Comparison of ENCODE assay signal across 8 cellular contexts in the genomic region with DNA sequence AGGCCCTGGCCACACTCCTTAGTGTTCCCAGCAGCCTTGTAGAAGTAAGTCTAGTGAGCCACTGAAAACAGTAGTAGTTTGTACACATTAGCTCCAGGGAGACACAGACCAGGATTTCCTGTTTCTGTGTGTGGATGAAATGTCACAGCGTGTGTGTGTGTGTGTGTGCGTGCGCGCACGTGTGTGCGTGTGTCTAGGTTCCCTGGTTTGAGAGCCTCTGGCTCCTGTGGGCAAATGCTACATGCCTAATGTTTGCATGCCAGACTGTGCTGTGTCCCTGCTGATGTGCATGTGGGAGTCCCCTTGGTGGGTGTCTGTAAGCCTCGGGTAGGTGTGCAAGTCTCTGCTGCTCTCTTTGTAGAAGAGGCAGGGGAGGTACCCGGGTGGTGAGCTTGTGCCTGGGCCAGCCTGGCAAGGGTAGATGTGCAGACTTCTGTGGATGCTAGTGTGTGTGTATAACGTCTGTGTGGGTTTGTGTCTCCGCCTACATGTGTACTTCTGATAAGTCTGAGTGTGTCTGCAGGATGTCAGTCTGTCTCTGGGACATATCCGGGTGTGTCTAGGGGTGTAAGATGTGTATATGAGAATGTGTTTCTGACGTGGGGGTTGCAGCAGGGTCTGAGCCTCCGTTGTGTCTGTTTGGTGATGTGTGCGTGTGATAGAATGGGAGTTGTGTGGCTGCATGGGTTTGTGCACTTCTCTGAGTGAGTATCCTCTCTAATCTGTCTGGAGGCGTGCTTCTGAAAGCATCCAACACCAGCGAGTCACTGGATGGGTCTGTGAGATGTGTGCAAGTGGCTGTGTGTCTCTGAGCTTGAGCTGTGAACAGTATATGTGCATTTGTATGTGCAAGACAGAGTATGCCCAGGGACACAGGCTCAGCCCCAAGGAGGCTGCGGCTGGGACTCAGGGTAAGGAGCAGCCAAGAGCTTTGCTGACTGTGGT. TPM values are rescaled to one million over a fixed set of nuclear protein-coding genes. Genes with fewer than 3 reads are reported as not detected.
A peak's percentile ranks its signal among the peaks of the same experiment; 100 is the strongest.
DNase-seq lines count a peak whose midpoint lies in the region; ATAC-seq, FAIRE-seq and TF ChIP-seq lines count a peak whose summit lies in the region.

No MANE protein-coding gene starts in this region.

- TF ChIP-seq CTCF in OCI-LY1 (IDR thresholded peaks at IDR 0.05; ENCODE audit: low read length): no peak
- TF ChIP-seq CTCF in K562 (IDR thresholded peaks at IDR 0.05 in 2 of 3, conservative IDR thresholded peaks at IDR 0.05 in 1 of 3; ENCODE audit: insufficient read depth in 2 of 3, low read depth in 1 of 3, low read length in 3 of 3): no peak

- H3K36me3 ChIP-seq in BLaER1 (peaks cover 80% of the 10 kb centered on the region), OCI-LY1 (ENCODE audit: insufficient read depth, low read length) (no peaks in the 10 kb centered on the region), K562 (ENCODE audit: control insufficient read depth, insufficient read depth, low read length) (peaks cover 54% of the 10 kb centered on the region), mesodermal cell (ENCODE audit: control insufficient read depth, insufficient read depth, low read length) (peaks cover 55% of the 10 kb centered on the region)

- in situ Hi-C loops in K562 (cut with MboI): no loop called here

- H3K9me1 ChIP-seq in K562 (ENCODE audit: control insufficient read depth, insufficient read depth, low read length): no peaks in the 10 kb centered on the region

- WGBS in K562 (ENCODE audit: insufficient coverage, low coverage, missing lambda C conversion rate): 73% methylated on average over 16 of the region's 17 CpGs
- WGBS in mesodermal cell (ENCODE audit: insufficient coverage in 2 of 2), 2 experiments: 87 to 89% methylated on average over 13 to 16 of the region's 17 CpGs

- no peaks in the 10 kb centered on the region for H3F3A ChIP-seq in OCI-LY1 (ENCODE audit: insufficient read depth, low read length)

- H3K9me2 ChIP-seq in OCI-LY1 (ENCODE audit: low read depth, low read length): no peaks in the 10 kb centered on the region

- DNase-seq in K562 (ENCODE audit: extremely low read depth in 1 of 4, low spot score in 3 of 4): no peak
- DNase-seq in activated gamma-delta T cell (lab: John Stamatoyannopoulos, UW): no peak
- no peak for DNase-seq in NCI-H1436 treated with DMSO at 0.1 percent for 48 hours (lab: John Stamatoyannopoulos, UW)

- TF ChIP-seq POLR2A in K562 (conservative IDR thresholded peaks at IDR 0.05): no peak

- TF ChIP-seq EP300 in K562 (IDR thresholded peaks at IDR 0.05; ENCODE audit: low read length): no peak

- TF ChIP-seq RAD21 in K562 (CRISPR knock-in tag; conservative IDR thresholded peaks at IDR 0.05 in 1 of 2, IDR thresholded peaks at IDR 0.05 in 1 of 2): no peak

- no peaks in the 10 kb centered on the region for H3K27me3 ChIP-seq in BLaER1
- no peaks in the 10 kb centered on the region for H3K27me3 ChIP-seq in OCI-LY1 (ENCODE audit: insufficient read depth, low read length)
- H3K27me3 ChIP-seq in K562 (ENCODE audit: control insufficient read depth in 2 of 2, insufficient read depth in 2 of 2, low read length in 2 of 2): no peaks in the 10 kb centered on the region

- peaks cover 3% of the 10 kb centered on the region; the same call in 1 of the 2 replicates for H3K9me3 ChIP-seq in BLaER1
- no peaks in the 10 kb centered on the region for H3K9me3 ChIP-seq in OCI-LY1 (ENCODE audit: low read length)
- no peaks in the 10 kb centered on the region for H3K9me3 ChIP-seq in K562 (replicated peaks; ENCODE audit: control insufficient read depth, insufficient read depth, low read depth, low read length)
- H3K9me3 ChIP-seq in mesodermal cell (ENCODE audit: control insufficient read depth, low read length): no peaks in the 10 kb centered on the region

- ATAC-seq in K562: no peak
- no peak for ATAC-seq in GM21737 (IDR thresholded peaks at IDR 0.05; ENCODE audit: unreplicated experiment)
- ATAC-seq in GM21447 (IDR thresholded peaks at IDR 0.05; ENCODE audit: unreplicated experiment): no peak

- H2AFZ ChIP-seq in OCI-LY1 (ENCODE audit: low read length) (no peak overlapping the region), K562 (ENCODE audit: low read depth, low read length) (no peak overlapping the region)

- no peaks in the 10 kb centered on the region for H3K79me2 ChIP-seq in OCI-LY1 (ENCODE audit: insufficient read depth, low read length)
- H3K79me2 ChIP-seq in K562 (ENCODE audit: control insufficient read depth, insufficient read depth, low read length): peaks cover 92% of the 10 kb centered on the region

- H4K20me1 ChIP-seq in BLaER1: peaks cover 99% of the 10 kb centered on the region
- no peaks in the 10 kb centered on the region for H4K20me1 ChIP-seq in OCI-LY1 (ENCODE audit: insufficient read depth, low read length)
- 0 out of 2 replicates have a peak, but pooled peaks cover 15% of the 10 kb centered on the region for H4K20me1 ChIP-seq in K562 (replicated peaks; ENCODE audit: control insufficient read depth, insufficient read depth, low read length)

- no TSS peak for BruUV-seq in K562 (replicated peaks; lab: Mats Ljungman, UMichigan)

- H3K4me2 ChIP-seq in BLaER1 (peak overlapping the region; percentile 71), OCI-LY1 (ENCODE audit: low read length) (peak overlapping the region; percentile 17; the same call in 1 of the 2 replicates), K562 (ENCODE audit: insufficient read depth, low read length) (no peak overlapping the region)

- intact Hi-C loops in K562 (cut with micrococcal nuclease): no loop called here

- POLR2A ChIA-PET in K562 (lab: Yijun Ruan, JAX): interaction anchor here (2.7 to 10.6 kb wide), 2 partner anchors 9 to 14 kb away, joined by 14 to 65 read pairs; no protein-coding TSS in a partner anchor

- CTCF ChIA-PET in K562 (lab: Yijun Ruan, JAX; ENCODE audit: low intra/inter-chr PET ratio): no interaction called here

- peak overlapping the region; percentile 69 for H3K27ac ChIP-seq in BLaER1
- no peak overlapping the region for H3K27ac ChIP-seq in OCI-LY1 (ENCODE audit: low read depth, low read length, poor library complexity, severe bottlenecking)
- no peak overlapping the region for H3K27ac ChIP-seq in K562 (ENCODE audit: extremely low read depth, low read depth, low read length)
- peak overlapping the region; percentile 23 for H3K27ac ChIP-seq in mesodermal cell (ENCODE audit: low read depth, low read length, severe bottlenecking)

- H3K4me3 ChIP-seq in BLaER1 (no peak overlapping the region), OCI-LY1 (ENCODE audit: low read depth, low read length, poor library complexity, severe bottlenecking) (no peak overlapping the region), K562 (no peak overlapping the region), mesodermal cell (ENCODE audit: extremely low read depth, insufficient read depth, low read length, poor library complexity, severe bottlenecking) (no peak overlapping the region)

- H3K9ac ChIP-seq in BLaER1 (peak overlapping the region; percentile 2; the same call in 1 of the 2 replicates), OCI-LY1 (ENCODE audit: low read length) (no peak overlapping the region), K562 (ENCODE audit: insufficient read depth in 1 of 2, low read depth in 2 of 2, low read length in 2 of 2) (peak overlapping the region in 1 of 2 experiments; percentile 61; a peak in 1 of 4 replicates)

- H3K4me1 ChIP-seq in BLaER1 (peaks cover 98% of the 10 kb centered on the region), OCI-LY1 (ENCODE audit: insufficient read depth, low read length, severe bottlenecking) (peaks cover 55% of the 10 kb centered on the region), K562 (replicated peaks in 1 of 2; ENCODE audit: control insufficient read depth in 2 of 2, insufficient read depth in 2 of 2, low read length in 2 of 2) (peaks cover 35 to 40% of the 10 kb centered on the region in 2 experiments; a peak in 4 of 5 replicates), mesodermal cell (ENCODE audit: control insufficient read depth, insufficient read depth, low read length, poor library complexity, severe bottlenecking) (peaks cover 59% of the 10 kb centered on the region)

- peak; percentile 68 for FAIRE-seq in K562 (lab: Jason Lieb, UNC)

RNA-seq across cellular contexts. Expression of gene TLDC2, which starts 19.0 kb away (rescaled TPM):
- not detected in 2 replicates for total RNA-seq in K562 (2011; cell fraction: chromatin; rRNA removed; ENCODE audit: low replicate concordance)
- not detected in 2 replicates for total RNA-seq in K562 (2011; cell fraction: nucleolus; rRNA removed)
- not detected in 2 replicates for total RNA-seq in K562 (2011; cell fraction: nucleoplasm; rRNA removed)
- total RNA-seq in K562 (2014; rRNA removed) (not detected in 2 replicates), K562 (2014; rRNA removed; fragmentation: Illumina TruSeq; extraction: Trizol) (not detected in 2 replicates), K562 (2015; rRNA removed; fragmentation: Illumina TruSeq; extraction: Trizol) (not detected in 2 replicates), K562 (2021) (not detected in 2 replicates)
- polyA plus RNA-seq in K562 (2011; rRNA removed) (not detected in 2 replicates), K562 (2014; fragmentation: Illumina TruSeq; extraction: Trizol) (not detected in 2 replicates), K562 (2014; fragmentation: Nextera tagmentation; extraction: Ambion mirVana) (not detected), K562 (2014; rRNA removed) (not detected in 2 replicates)
- 0.04 TPM in 1 of 2 replicates, not detected in the other for polyA plus RNA-seq in K562 (2011; cell fraction: cytosol; rRNA removed)
- not detected in 2 replicates for polyA plus RNA-seq in K562 (2011; cell fraction: nucleus; rRNA removed)
- polyA plus RNA-seq in K562 (2012): 0.15 and 0.17 TPM in 2 replicates
- not detected in 2 replicates for polyA minus RNA-seq in K562 (2011; rRNA and poly(A)+ RNA removed)
- not detected in 2 replicates for polyA minus RNA-seq in K562 (2011; cell fraction: cytosol; rRNA and poly(A)+ RNA removed)
- not detected in 2 replicates for polyA minus RNA-seq in K562 (2011; cell fraction: nucleus; rRNA and poly(A)+ RNA removed)
- polyA plus RNA-seq in mesodermal cell (2013, experiment 1 of 2): not detected
- not detected for polyA plus RNA-seq in mesodermal cell (2013, experiment 2 of 2)

Comparison
In these comparisons a context has a peak if more than half of its experiments do, and no peak if none do; other contexts are left out.
1. H3K27ac ChIP-seq: peak in BLaER1 (single experiment) and mesodermal cell (single experiment); none in OCI-LY1 (single experiment) and K562 (single experiment).